Comparison of ENCODE assay signal across 1 cellular context in genomic region chr15:34154725-34155204, GRCh38.
TF ChIP-seq lines count a peak whose summit lies in the region.

No MANE protein-coding gene starts in this region.

TF ChIP-seq in GM23338, 12 proteins besides CTCF, POLR2A, EP300 and RAD21 (continued from another document):
- TF ChIP-seq ETS1 (IDR thresholded peaks at IDR 0.05) (no peak), POLR2AphosphoS5 (IDR thresholded peaks at IDR 0.05; ENCODE audit: low read depth) (no peak)
